ENCODE assay signal across 10 cellular contexts in the genomic region with DNA sequence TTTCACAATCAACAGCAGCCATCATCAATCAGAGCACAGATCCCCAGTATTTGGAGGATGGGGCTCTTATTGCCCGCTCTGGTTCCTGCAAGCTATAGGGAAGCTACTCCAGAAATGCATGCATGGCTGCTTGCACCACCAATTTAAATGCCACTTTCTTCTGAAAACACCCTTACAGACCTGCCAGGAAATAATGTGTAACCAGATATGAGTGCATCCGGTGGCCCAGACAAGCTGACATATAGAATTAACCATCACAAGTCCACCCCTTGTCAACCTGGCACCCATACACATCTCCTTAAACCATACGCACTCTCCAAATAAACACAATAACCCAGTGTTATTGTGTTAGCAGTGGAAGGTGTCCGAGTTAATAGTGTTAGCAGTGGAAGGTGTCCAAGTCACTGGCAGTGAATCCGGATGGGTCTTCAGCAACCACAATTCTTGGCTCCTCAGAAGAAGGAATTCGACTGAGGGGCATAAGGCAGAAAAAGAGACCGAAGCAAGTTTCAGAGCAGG. TPM values are rescaled to one million over a fixed set of nuclear protein-coding genes. Genes with fewer than 3 reads are reported as not detected.
"Had no signal": no experiment of that assay in that cellular context is flagged by ENCODE, and none has a peak within 500 bp of the region (broad histone marks: within the 10 kb centered on the region; RNA-seq: fewer than 3 reads in every experiment).

No MANE protein-coding gene starts in this region.

RNA-seq across cellular contexts. Expression of a gene that starts 19.4 kb away (rescaled TPM):
- total RNA-seq: activated CD8-positive, alpha-beta memory T cell treated with anti-CD3 and anti-CD28 coated beads, Interleukin-2, amount 10 ng/mL, durations not matched to agents 7 days and 5 days; activated CD8-positive, alpha-beta T cell treated with anti-CD3 and anti-CD28 coated beads for 36 hours; activated naive CD4-positive, alpha-beta T cell treated with anti-CD3 and anti-CD28 coated beads, Interleukin-2, amount 50 U/mL, for 72 hours; activated T-helper 1 cell treated with anti-CD3 and anti-CD28 coated beads, Interleukin-12 subunit alpha, Interleukin-12 subunit beta, Interleukin-2, Interleukin-4 antibody, amounts not matched to agents 30 ng/mL and 10 ng/mL and 1 ng/mL, durations not matched to agents 14 hours and 24 hours and 36 hours; ascending aorta; body of pancreas; bronchial epithelial cell; NCI-H460; PC-9; SK-MEL-5 had no signal

RNA-seq across cellular contexts. Expression of a gene that starts 49.8 kb away (rescaled TPM):
- total RNA-seq: activated CD8-positive, alpha-beta memory T cell treated with anti-CD3 and anti-CD28 coated beads, Interleukin-2, amount 10 ng/mL, durations not matched to agents 7 days and 5 days; activated CD8-positive, alpha-beta T cell treated with anti-CD3 and anti-CD28 coated beads for 36 hours; activated naive CD4-positive, alpha-beta T cell treated with anti-CD3 and anti-CD28 coated beads, Interleukin-2, amount 50 U/mL, for 72 hours; activated T-helper 1 cell treated with anti-CD3 and anti-CD28 coated beads, Interleukin-12 subunit alpha, Interleukin-12 subunit beta, Interleukin-2, Interleukin-4 antibody, amounts not matched to agents 30 ng/mL and 10 ng/mL and 1 ng/mL, durations not matched to agents 14 hours and 24 hours and 36 hours; ascending aorta; body of pancreas; bronchial epithelial cell; NCI-H460; PC-9; SK-MEL-5 had no signal
